In the genomic region with DNA sequence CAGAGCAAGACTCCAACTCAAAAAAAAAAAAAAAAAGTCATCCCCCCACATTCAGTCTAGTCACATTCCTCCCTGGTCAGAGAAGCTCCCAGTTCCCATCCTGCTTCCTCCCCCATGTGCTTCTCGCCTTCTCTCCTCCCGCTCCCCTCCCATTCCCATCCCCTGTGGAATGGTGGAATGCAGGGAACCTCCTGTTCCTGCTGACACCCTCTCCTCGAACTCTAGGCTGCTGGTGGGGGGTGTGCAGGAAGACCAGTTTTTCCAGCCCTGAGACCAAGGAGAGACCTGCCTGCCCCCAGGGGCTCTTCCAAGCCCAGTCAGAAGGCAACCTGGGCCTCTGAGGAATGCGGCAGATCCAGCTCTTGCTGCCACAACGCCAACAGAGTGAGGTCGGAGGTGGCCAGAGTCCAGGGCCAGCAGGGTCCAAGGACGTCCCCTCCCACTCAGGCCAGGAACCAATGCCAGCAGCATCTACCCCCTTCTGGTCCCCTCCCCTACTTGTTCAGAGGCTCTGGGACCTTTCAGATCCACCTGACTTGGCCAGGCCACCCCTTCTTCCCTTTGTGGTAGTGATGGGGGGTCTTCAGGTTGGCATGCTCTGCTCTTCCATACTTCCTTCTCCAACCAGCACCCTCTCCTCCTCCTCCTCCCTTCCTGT, we compare ENCODE assay signal across 1 cellular context.
A peak's percentile ranks its signal among the peaks of the same experiment; 100 is the strongest.
TF ChIP-seq lines count a peak whose summit lies in the region.

No MANE protein-coding gene starts in this region.

TF ChIP-seq in HepG2, 621 proteins besides CTCF, POLR2A, EP300 and RAD21 (continued from another document and continues in another):
- TF ChIP-seq, protein P1, sequence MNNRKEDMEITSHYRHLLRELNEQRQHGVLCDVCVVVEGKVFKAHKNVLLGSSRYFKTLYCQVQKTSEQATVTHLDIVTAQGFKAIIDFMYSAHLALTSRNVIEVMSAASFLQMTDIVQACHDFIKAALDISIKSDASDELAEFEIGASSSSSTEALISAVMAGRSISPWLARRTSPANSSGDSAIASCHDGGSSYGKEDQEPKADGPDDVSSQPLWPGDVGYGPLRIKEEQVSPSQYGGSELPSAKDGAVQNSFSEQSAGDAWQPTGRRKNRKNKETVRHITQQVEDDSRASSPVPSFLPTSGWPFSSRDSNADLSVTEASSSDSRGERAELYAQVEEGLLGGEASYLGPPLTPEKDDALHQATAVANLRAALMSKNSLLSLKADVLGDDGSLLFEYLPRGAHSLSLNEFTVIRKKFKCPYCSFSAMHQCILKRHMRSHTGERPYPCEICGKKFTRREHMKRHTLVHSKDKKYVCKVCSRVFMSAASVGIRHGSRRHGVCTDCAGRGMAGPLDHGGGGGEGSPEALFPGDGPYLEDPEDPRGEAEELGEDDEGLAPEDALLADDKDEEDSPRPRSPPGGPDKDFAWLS (CRISPR knock-in tag; IDR thresholded peaks at IDR 0.05; ENCODE audit: borderline replicate concordance) = 0 out of 2 replicates have a peak, but pooled peaks have one; percentile 62
- no peak for TF ChIP-seq SMAD3 (CRISPR knock-in tag; IDR thresholded peaks at IDR 0.05)
- TF ChIP-seq ZSCAN31 (CRISPR knock-in tag; IDR thresholded peaks at IDR 0.05; ENCODE audit: low read depth) = 0 out of 2 replicates have a peak, but pooled peaks have one; percentile 82
- no peak for TF ChIP-seq TBP (CRISPR knock-in tag; IDR thresholded peaks at IDR 0.05)
- TF ChIP-seq, protein P2, sequence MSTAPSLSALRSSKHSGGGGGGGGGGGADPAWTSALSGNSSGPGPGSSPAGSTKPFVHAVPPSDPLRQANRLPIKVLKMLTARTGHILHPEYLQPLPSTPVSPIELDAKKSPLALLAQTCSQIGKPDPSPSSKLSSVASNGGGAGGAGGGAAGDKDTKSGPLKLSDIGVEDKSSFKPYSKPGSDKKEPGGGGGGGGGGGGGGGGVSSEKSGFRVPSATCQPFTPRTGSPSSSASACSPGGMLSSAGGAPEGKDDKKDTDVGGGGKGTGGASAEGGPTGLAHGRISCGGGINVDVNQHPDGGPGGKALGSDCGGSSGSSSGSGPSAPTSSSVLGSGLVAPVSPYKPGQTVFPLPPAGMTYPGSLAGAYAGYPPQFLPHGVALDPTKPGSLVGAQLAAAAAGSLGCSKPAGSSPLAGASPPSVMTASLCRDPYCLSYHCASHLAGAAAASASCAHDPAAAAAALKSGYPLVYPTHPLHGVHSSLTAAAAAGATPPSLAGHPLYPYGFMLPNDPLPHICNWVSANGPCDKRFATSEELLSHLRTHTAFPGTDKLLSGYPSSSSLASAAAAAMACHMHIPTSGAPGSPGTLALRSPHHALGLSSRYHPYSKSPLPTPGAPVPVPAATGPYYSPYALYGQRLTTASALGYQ (CRISPR knock-in tag; IDR thresholded peaks at IDR 0.05) = no peak
- no peak for TF ChIP-seq TOE1 (CRISPR knock-in tag; IDR thresholded peaks at IDR 0.05)
- TF ChIP-seq, protein P3, sequence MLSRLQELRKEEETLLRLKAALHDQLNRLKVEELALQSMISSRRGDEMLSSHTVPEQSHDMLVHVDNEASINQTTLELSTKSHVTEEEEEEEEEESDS (CRISPR knock-in tag; IDR thresholded peaks at IDR 0.05; ENCODE audit: borderline replicate concordance) = no peak
- TF ChIP-seq ZNF614 (CRISPR knock-in tag; IDR thresholded peaks at IDR 0.05; ENCODE audit: borderline replicate concordance) = peak; percentile 86; the same call in 1 of the 2 replicates
- TF ChIP-seq RFXANK (CRISPR knock-in tag; IDR thresholded peaks at IDR 0.05) = no peak
- peak; percentile 98 for TF ChIP-seq KDM6A (CRISPR knock-in tag; IDR thresholded peaks at IDR 0.05; ENCODE audit: low read depth)
- no peak for TF ChIP-seq SOX6 (IDR thresholded peaks at IDR 0.05)
- peak; percentile 84 for TF ChIP-seq SOX6 (CRISPR knock-in tag; IDR thresholded peaks at IDR 0.05)
- TF ChIP-seq, protein P4, sequence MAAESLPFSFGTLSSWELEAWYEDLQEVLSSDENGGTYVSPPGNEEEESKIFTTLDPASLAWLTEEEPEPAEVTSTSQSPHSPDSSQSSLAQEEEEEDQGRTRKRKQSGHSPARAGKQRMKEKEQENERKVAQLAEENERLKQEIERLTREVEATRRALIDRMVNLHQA (CRISPR knock-in tag; IDR thresholded peaks at IDR 0.05) = no peak
- no peak for TF ChIP-seq SCMH1 (CRISPR knock-in tag; IDR thresholded peaks at IDR 0.05; ENCODE audit: borderline replicate concordance)
- TF ChIP-seq ZNF292 (CRISPR knock-in tag; IDR thresholded peaks at IDR 0.05; ENCODE audit: borderline replicate concordance, low read depth) = peak; percentile 96
- no peak for TF ChIP-seq ZNF468 (CRISPR knock-in tag; IDR thresholded peaks at IDR 0.05)
- TF ChIP-seq NRL (CRISPR knock-in tag; IDR thresholded peaks at IDR 0.05; ENCODE audit: borderline replicate concordance) = peak; percentile 89
- peak; percentile 43; the same call in 1 of the 2 replicates for TF ChIP-seq GFI1 (CRISPR knock-in tag; IDR thresholded peaks at IDR 0.05; ENCODE audit: borderline replicate concordance)
- peak; percentile 59; the same call in 1 of the 2 replicates for TF ChIP-seq ZNF841 (CRISPR knock-in tag; IDR thresholded peaks at IDR 0.05; ENCODE audit: borderline replicate concordance)
- peak; percentile 15; the same call in 1 of the 2 replicates for TF ChIP-seq HIVEP1 (CRISPR knock-in tag; IDR thresholded peaks at IDR 0.05)
- no peak for TF ChIP-seq ZNF616 (CRISPR knock-in tag; IDR thresholded peaks at IDR 0.05; ENCODE audit: low read depth)
- no peak for TF ChIP-seq JUND (CRISPR knock-in tag; IDR thresholded peaks at IDR 0.05)
- peak; percentile 90; the same call in 1 of the 2 replicates for TF ChIP-seq ZNF607 (CRISPR knock-in tag; IDR thresholded peaks at IDR 0.05; ENCODE audit: borderline replicate concordance)
- TF ChIP-seq RXRA (CRISPR knock-in tag; IDR thresholded peaks at IDR 0.05) = peak; percentile 90
- no peak for TF ChIP-seq U2AF2 (IDR thresholded peaks at IDR 0.05; ENCODE audit: low read depth, low read length)
- TF ChIP-seq RAD51 (IDR thresholded peaks at IDR 0.05; ENCODE audit: borderline replicate concordance) = no peak
- no peak for TF ChIP-seq ZNF652 (CRISPR knock-in tag; IDR thresholded peaks at IDR 0.05; ENCODE audit: borderline replicate concordance, low read depth)
- TF ChIP-seq ZNF121 (CRISPR knock-in tag; IDR thresholded peaks at IDR 0.05) = peak; percentile 24; the same call in 1 of the 2 replicates
- peak; percentile 30 for TF ChIP-seq HNRNPLL (IDR thresholded peaks at IDR 0.05; ENCODE audit: low read depth, low read length, poor library complexity, severe bottlenecking)
- TF ChIP-seq, protein P5, sequence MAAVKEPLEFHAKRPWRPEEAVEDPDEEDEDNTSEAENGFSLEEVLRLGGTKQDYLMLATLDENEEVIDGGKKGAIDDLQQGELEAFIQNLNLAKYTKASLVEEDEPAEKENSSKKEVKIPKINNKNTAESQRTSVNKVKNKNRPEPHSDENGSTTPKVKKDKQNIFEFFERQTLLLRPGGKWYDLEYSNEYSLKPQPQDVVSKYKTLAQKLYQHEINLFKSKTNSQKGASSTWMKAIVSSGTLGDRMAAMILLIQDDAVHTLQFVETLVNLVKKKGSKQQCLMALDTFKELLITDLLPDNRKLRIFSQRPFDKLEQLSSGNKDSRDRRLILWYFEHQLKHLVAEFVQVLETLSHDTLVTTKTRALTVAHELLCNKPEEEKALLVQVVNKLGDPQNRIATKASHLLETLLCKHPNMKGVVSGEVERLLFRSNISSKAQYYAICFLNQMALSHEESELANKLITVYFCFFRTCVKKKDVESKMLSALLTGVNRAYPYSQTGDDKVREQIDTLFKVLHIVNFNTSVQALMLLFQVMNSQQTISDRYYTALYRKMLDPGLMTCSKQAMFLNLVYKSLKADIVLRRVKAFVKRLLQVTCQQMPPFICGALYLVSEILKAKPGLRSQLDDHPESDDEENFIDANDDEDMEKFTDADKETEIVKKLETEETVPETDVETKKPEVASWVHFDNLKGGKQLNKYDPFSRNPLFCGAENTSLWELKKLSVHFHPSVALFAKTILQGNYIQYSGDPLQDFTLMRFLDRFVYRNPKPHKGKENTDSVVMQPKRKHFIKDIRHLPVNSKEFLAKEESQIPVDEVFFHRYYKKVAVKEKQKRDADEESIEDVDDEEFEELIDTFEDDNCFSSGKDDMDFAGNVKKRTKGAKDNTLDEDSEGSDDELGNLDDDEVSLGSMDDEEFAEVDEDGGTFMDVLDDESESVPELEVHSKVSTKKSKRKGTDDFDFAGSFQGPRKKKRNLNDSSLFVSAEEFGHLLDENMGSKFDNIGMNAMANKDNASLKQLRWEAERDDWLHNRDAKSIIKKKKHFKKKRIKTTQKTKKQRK (IDR thresholded peaks at IDR 0.05; ENCODE audit: low read length) = no peak
- TF ChIP-seq, protein P6, sequence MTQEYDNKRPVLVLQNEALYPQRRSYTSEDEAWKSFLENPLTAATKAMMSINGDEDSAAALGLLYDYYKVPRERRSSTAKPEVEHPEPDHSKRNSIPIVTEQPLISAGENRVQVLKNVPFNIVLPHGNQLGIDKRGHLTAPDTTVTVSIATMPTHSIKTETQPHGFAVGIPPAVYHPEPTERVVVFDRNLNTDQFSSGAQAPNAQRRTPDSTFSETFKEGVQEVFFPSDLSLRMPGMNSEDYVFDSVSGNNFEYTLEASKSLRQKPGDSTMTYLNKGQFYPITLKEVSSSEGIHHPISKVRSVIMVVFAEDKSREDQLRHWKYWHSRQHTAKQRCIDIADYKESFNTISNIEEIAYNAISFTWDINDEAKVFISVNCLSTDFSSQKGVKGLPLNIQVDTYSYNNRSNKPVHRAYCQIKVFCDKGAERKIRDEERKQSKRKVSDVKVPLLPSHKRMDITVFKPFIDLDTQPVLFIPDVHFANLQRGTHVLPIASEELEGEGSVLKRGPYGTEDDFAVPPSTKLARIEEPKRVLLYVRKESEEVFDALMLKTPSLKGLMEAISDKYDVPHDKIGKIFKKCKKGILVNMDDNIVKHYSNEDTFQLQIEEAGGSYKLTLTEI (CRISPR knock-in tag; conservative IDR thresholded peaks at IDR 0.05) = no peak
- TF ChIP-seq, protein P7, sequence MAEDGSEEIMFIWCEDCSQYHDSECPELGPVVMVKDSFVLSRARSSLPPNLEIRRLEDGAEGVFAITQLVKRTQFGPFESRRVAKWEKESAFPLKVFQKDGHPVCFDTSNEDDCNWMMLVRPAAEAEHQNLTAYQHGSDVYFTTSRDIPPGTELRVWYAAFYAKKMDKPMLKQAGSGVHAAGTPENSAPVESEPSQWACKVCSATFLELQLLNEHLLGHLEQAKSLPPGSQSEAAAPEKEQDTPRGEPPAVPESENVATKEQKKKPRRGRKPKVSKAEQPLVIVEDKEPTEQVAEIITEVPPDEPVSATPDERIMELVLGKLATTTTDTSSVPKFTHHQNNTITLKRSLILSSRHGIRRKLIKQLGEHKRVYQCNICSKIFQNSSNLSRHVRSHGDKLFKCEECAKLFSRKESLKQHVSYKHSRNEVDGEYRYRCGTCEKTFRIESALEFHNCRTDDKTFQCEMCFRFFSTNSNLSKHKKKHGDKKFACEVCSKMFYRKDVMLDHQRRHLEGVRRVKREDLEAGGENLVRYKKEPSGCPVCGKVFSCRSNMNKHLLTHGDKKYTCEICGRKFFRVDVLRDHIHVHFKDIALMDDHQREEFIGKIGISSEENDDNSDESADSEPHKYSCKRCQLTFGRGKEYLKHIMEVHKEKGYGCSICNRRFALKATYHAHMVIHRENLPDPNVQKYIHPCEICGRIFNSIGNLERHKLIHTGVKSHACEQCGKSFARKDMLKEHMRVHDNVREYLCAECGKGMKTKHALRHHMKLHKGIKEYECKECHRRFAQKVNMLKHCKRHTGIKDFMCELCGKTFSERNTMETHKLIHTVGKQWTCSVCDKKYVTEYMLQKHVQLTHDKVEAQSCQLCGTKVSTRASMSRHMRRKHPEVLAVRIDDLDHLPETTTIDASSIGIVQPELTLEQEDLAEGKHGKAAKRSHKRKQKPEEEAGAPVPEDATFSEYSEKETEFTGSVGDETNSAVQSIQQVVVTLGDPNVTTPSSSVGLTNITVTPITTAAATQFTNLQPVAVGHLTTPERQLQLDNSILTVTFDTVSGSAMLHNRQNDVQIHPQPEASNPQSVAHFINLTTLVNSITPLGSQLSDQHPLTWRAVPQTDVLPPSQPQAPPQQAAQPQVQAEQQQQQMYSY (CRISPR knock-in tag; IDR thresholded peaks at IDR 0.05) = no peak; the same call in 1 of the 2 replicates
- no peak for TF ChIP-seq ZNF619 (CRISPR knock-in tag; IDR thresholded peaks at IDR 0.05)
- TF ChIP-seq, protein P8, sequence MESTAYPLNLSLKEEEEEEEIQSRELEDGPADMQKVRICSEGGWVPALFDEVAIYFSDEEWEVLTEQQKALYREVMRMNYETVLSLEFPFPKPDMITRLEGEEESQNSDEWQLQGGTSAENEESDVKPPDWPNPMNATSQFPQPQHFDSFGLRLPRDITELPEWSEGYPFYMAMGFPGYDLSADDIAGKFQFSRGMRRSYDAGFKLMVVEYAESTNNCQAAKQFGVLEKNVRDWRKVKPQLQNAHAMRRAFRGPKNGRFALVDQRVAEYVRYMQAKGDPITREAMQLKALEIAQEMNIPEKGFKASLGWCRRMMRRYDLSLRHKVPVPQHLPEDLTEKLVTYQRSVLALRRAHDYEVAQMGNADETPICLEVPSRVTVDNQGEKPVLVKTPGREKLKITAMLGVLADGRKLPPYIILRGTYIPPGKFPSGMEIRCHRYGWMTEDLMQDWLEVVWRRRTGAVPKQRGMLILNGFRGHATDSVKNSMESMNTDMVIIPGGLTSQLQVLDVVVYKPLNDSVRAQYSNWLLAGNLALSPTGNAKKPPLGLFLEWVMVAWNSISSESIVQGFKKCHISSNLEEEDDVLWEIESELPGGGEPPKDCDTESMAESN (CRISPR knock-in tag; conservative IDR thresholded peaks at IDR 0.05) = peak; percentile 47; the same call in 1 of the 2 replicates
- TF ChIP-seq, protein P9, sequence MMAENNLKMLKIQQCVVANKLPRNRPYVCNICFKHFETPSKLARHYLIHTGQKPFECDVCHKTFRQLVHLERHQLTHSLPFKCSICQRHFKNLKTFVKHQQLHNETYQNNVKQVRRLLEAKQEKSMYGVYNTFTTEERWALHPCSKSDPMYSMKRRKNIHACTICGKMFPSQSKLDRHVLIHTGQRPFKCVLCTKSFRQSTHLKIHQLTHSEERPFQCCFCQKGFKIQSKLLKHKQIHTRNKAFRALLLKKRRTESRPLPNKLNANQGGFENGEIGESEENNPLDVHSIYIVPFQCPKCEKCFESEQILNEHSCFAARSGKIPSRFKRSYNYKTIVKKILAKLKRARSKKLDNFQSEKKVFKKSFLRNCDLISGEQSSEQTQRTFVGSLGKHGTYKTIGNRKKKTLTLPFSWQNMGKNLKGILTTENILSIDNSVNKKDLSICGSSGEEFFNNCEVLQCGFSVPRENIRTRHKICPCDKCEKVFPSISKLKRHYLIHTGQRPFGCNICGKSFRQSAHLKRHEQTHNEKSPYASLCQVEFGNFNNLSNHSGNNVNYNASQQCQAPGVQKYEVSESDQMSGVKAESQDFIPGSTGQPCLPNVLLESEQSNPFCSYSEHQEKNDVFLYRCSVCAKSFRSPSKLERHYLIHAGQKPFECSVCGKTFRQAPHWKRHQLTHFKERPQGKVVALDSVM (CRISPR knock-in tag; IDR thresholded peaks at IDR 0.05) = no peak; the same call in none of the 2 replicates
- TF ChIP-seq ZNF749 (CRISPR knock-in tag; IDR thresholded peaks at IDR 0.05; ENCODE audit: borderline replicate concordance) = no peak
- TF ChIP-seq ZNF629 (CRISPR knock-in tag; conservative IDR thresholded peaks at IDR 0.05) = no peak
- 0 out of 2 replicates have a peak, but pooled peaks have one; percentile 50 for TF ChIP-seq EED (CRISPR knock-in tag; IDR thresholded peaks at IDR 0.05)
- TF ChIP-seq MLLT10 (CRISPR knock-in tag; IDR thresholded peaks at IDR 0.05) = no peak
- TF ChIP-seq SNAI1 (CRISPR knock-in tag; IDR thresholded peaks at IDR 0.05; ENCODE audit: borderline replicate concordance) = no peak
